In the genomic region with DNA sequence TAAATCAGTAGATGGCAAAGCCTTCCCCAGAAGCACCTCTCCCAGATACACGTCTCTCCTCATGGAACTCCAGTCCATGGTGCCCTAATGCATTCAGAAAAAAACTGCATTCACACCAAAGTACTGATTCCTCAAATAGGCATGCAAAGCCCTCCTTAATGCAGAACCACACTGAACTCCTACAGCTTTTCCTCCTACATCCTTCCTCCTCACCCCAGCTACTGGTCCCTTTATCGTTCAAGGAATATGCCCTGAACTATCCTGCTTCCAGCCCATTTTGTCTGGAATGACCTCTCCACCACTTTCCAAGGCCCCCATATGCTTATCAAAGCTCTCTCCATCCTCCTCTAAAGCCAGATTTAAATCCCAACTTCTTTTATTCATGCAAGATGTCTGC, we compare ENCODE assay signal across 7 cellular contexts.
"Had no signal": no experiment of that assay in that cellular context is flagged by ENCODE, and none has a peak within 500 bp of the region (broad histone marks: within the 10 kb centered on the region; RNA-seq: fewer than 3 reads in every experiment).

No MANE protein-coding gene starts in this region.

- H3K4me2 ChIP-seq: GM23338 had no signal

- H3K9me3 ChIP-seq: HAP-1 had no signal

- DNase-seq: KBM-7 had no signal

- H3K4me3 ChIP-seq: GM23338, HAP-1 had no signal

- H3K4me1 Mint-ChIP-seq: IgD-negative memory B cell had no signal

- H3K36me3 Mint-ChIP-seq: IgD-negative memory B cell had no signal

- H3K4me3 Mint-ChIP-seq: GM23338, IgD-negative memory B cell had no signal

- H3K9me3 Mint-ChIP-seq: GM23338, IgD-negative memory B cell had no signal

- ATAC-seq: GM23338, HCT116, HepG2 had no signal

- H3K36me3 ChIP-seq: HAP-1 had no signal

- H3K27ac Mint-ChIP-seq: GM23338, IgD-negative memory B cell had no signal

- H3K27ac ChIP-seq: HL-60 had no signal

- H2AFZ ChIP-seq: GM23338 had no signal
